16 cellular contexts compared by ENCODE assay signal in the genomic region with DNA sequence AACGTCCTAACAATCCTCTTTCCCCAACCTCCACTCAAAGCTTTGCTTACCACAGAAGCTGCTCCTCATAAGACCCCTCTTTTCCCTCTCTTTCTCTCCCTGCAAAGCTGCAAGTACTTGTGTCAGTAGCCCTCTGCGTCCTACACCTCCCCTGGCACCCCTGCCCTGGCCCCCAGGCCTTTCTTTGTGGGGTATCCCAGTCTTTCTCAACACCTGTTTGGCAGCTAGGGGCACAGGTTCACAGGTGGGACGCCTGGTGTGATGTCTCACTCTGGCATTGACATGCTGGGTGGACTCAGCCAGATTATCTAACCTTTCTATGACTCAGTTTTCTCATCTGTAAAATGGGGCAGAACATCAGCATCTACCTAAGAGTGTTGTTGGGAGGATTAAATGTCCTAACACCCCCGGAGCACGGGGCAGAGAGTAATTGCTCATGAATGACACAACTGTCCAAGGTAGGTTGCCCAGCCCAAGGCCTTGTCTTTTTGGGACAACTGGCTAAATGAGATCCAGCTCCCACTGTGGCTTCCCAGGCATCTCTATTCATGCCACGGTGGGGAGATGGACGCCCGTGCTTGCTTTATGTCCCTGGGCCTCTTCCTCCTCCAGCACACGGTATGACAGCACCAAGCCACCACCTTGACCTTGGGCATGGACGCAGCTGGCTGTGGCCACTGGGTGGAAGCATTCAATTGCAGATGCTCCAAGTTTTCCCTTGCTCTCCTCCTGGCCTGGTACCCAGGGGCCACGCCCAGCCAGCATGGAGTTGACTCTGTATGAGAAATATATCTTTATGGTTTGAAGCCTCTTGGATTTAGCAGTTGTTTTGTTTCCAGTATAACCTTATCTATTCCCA.
DNase-seq lines count a peak whose midpoint lies in the region; ATAC-seq and TF ChIP-seq lines count a peak whose summit lies in the region.
"Had no signal": no experiment of that assay in that cellular context is flagged by ENCODE, and none has a peak within 500 bp of the region (broad histone marks: within the 10 kb centered on the region; RNA-seq: fewer than 3 reads in every experiment).

No MANE protein-coding gene starts in this region.

- H3K36me3 Mint-ChIP-seq in activated CD8-positive, alpha-beta memory T cell treated with anti-CD3 and anti-CD28 coated beads, Interleukin-2, amount 10 ng/mL, durations not matched to agents 7 days and 5 days, result no peaks in the 10 kb centered on the region

- no peak overlapping the region for H3K4me3 ChIP-seq in psoas muscle
- H3K4me3 ChIP-seq in upper lobe of right lung, result no peak overlapping the region
- no peak overlapping the region for H3K4me3 ChIP-seq in PC-9

- peaks cover 13% of the 10 kb centered on the region for H3K4me1 Mint-ChIP-seq in activated CD8-positive, alpha-beta memory T cell treated with anti-CD3 and anti-CD28 coated beads, Interleukin-2, amount 10 ng/mL, durations not matched to agents 7 days and 5 days

- no peak overlapping the region for H3K27ac Mint-ChIP-seq in activated CD8-positive, alpha-beta memory T cell treated with anti-CD3 and anti-CD28 coated beads, Interleukin-2, amount 10 ng/mL, durations not matched to agents 7 days and 5 days

- TF ChIP-seq CTCF in psoas muscle (IDR thresholded peaks at IDR 0.05), result no peak
- no peak for TF ChIP-seq CTCF in upper lobe of right lung (IDR thresholded peaks at IDR 0.05)
- no peak for TF ChIP-seq CTCF in PC-9 (conservative IDR thresholded peaks at IDR 0.05)

- no peak overlapping the region for H3K4me2 ChIP-seq in PC-9

- H3K4me3 Mint-ChIP-seq in activated CD8-positive, alpha-beta memory T cell treated with anti-CD3 and anti-CD28 coated beads, Interleukin-2, amount 10 ng/mL, durations not matched to agents 7 days and 5 days, result no peak overlapping the region

- no peaks in the 10 kb centered on the region for H3K9me3 Mint-ChIP-seq in activated CD8-positive, alpha-beta memory T cell treated with anti-CD3 and anti-CD28 coated beads, Interleukin-2, amount 10 ng/mL, durations not matched to agents 7 days and 5 days (ENCODE audit: low read depth)

- no peaks in the 10 kb centered on the region for H3K27me3 ChIP-seq in psoas muscle (ENCODE audit: insufficient read depth in 3 of 3, low read length in 2 of 3)
- no peaks in the 10 kb centered on the region for H3K27me3 ChIP-seq in upper lobe of right lung
- H3K27me3 ChIP-seq in PC-9 (ENCODE audit: insufficient read depth, low read depth), result peaks cover 4% of the 10 kb centered on the region; the same call in 1 of the 2 replicates

- DNase-seq in activated CD8-positive, alpha-beta memory T cell treated with anti-CD3 and anti-CD28 coated beads, Interleukin-2, amount 50 U/mL, for 48 hours, result peak; percentile 47
- DNase-seq in activated CD8-positive, alpha-beta memory T cell treated with anti-CD3 and anti-CD28 coated beads, Interleukin-2, amount 10 ng/mL, durations not matched to agents 7 days and 5 days, result no peak
- DNase-seq in islet precursor cell, result peak; percentile 39
- no peak for DNase-seq in psoas muscle
- peak; percentile 46 for DNase-seq in upper lobe of right lung
- DNase-seq in PC-9, result no peak
- no peak for DNase-seq in superior temporal gyrus (ENCODE audit: extremely low spot score)
- DNase-seq in stimulated activated CD4-positive, alpha-beta T cell treated with anti-CD3 and anti-CD28 coated beads, Interleukin-4, amount 100 ng/mL, for 24 hours, result no peak
- DNase-seq: activated CD4-positive, alpha-beta T cell treated with anti-CD3 and anti-CD28 coated beads for 1 hour; activated naive CD4-positive, alpha-beta T cell; GF-D8; MM.1S; NCI-H1930; NCI-H510A had no signal

- no peaks in the 10 kb centered on the region for H3K9me2 ChIP-seq in PC-9 (ENCODE audit: insufficient read depth)

- H3K9me3 ChIP-seq in psoas muscle (no peaks in the 10 kb centered on the region), upper lobe of right lung (no peaks in the 10 kb centered on the region), PC-9 (ENCODE audit: insufficient read depth, low read depth) (no peaks in the 10 kb centered on the region)

- intact Hi-C loops in psoas muscle (cut with DNase I) (loop anchor here in 1 of 2 donors (2.0 kb wide), 1 partner anchor 207 kb away; no protein-coding TSS in a partner anchor), upper lobe of right lung (cut with DNase I) (no loop called here), PC-9 (cut with micrococcal nuclease; ENCODE audit: unreplicated experiment) (loop anchor here (10.0 kb wide), 1 partner anchor 129 kb away; no protein-coding TSS in a partner anchor)

- H3K27me3 Mint-ChIP-seq in activated CD8-positive, alpha-beta memory T cell treated with anti-CD3 and anti-CD28 coated beads, Interleukin-2, amount 10 ng/mL, durations not matched to agents 7 days and 5 days, result peaks cover 2% of the 10 kb centered on the region

- H3F3A ChIP-seq in PC-9 (ENCODE audit: insufficient read depth, low read depth), result no peaks in the 10 kb centered on the region

- H3K36me3 ChIP-seq in psoas muscle (ENCODE audit: insufficient read depth in 1 of 2, low read depth in 1 of 2), result no peaks in the 10 kb centered on the region
- no peaks in the 10 kb centered on the region for H3K36me3 ChIP-seq in upper lobe of right lung
- no peaks in the 10 kb centered on the region for H3K36me3 ChIP-seq in PC-9 (ENCODE audit: low read depth)

- H3K4me1 ChIP-seq in psoas muscle (peaks cover 21% of the 10 kb centered on the region), upper lobe of right lung (peaks cover 23% of the 10 kb centered on the region), PC-9 (replicated peaks; ENCODE audit: insufficient read depth) (no peaks in the 10 kb centered on the region; the same call in 1 of the 2 replicates)

- POLR2A ChIA-PET in PC-9 (lab: Charles Lee; ENCODE audit: unreplicated experiment), result interaction anchor here (0.7 kb wide), 1 partner anchor 207 kb away, joined by 3 read pairs; no protein-coding TSS in a partner anchor

- ATAC-seq in activated CD8-positive, alpha-beta memory T cell treated with anti-CD3 and anti-CD28 coated beads, Interleukin-2, amount 10 ng/mL, durations not matched to agents 7 days and 5 days, result no peak
- ATAC-seq in psoas muscle (no peak), upper lobe of right lung (no peak)
- ATAC-seq: esophagus mucosa had no signal

- no TSS peak for BruUV-seq in PC-9 (replicated peaks; lab: Mats Ljungman, UMichigan)

- WGBS in psoas muscle, 3 donors, result 67 to 72% (median 70%) methylated on average over 11 of the region's 11 CpGs

- no peaks in the 10 kb centered on the region for H3K79me2 ChIP-seq in PC-9 (ENCODE audit: low read depth)

- no peak overlapping the region for H2AFZ ChIP-seq in PC-9

- H4K20me1 ChIP-seq in PC-9 (ENCODE audit: insufficient read depth), result no peaks in the 10 kb centered on the region

- H3K27ac ChIP-seq in psoas muscle (peak overlapping the region; percentile 71), upper lobe of right lung (peak overlapping the region; percentile 69), PC-9 (no peak overlapping the region)
- H3K27ac ChIP-seq: 22Rv1 had no signal

- CTCF ChIA-PET in activated CD8-positive, alpha-beta memory T cell treated with anti-CD3 and anti-CD28 coated beads, Interleukin-2, amount 10 ng/mL, durations not matched to agents 7 days and 5 days (lab: Charles Lee), result interaction anchor here (0.8 to 10.2 kb wide), 9 partner anchors 10 to 384 kb away, joined by 3 to 230 read pairs (median 5); a partner anchor contains a TSS
- CTCF ChIA-PET in PC-9 (lab: Charles Lee), result interaction anchor here (1.2 to 6.9 kb wide), 3 partner anchors 31 to 379 kb away, joined by 4 to 59 read pairs (median 6); a partner anchor contains a TSS

Comparison
In these comparisons a context has a peak if more than half of its experiments do, and no peak if none do; other contexts are left out.
1. DNase-seq: peak in activated CD8-positive, alpha-beta memory T cell treated with anti-CD3 and anti-CD28 coated beads, Interleukin-2, amount 50 U/mL, for 48 hours (single experiment), islet precursor cell (single experiment) and upper lobe of right lung (single experiment); none in activated CD8-positive, alpha-beta memory T cell treated with anti-CD3 and anti-CD28 coated beads, Interleukin-2, amount 10 ng/mL, durations not matched to agents 7 days and 5 days (single experiment), psoas muscle (0 of 2), PC-9 (0 of 2), superior temporal gyrus (single experiment) and stimulated activated CD4-positive, alpha-beta T cell treated with anti-CD3 and anti-CD28 coated beads, Interleukin-4, amount 100 ng/mL, for 24 hours (single experiment).